ENCODE assay signal across 9 cellular contexts in the genomic region with DNA sequence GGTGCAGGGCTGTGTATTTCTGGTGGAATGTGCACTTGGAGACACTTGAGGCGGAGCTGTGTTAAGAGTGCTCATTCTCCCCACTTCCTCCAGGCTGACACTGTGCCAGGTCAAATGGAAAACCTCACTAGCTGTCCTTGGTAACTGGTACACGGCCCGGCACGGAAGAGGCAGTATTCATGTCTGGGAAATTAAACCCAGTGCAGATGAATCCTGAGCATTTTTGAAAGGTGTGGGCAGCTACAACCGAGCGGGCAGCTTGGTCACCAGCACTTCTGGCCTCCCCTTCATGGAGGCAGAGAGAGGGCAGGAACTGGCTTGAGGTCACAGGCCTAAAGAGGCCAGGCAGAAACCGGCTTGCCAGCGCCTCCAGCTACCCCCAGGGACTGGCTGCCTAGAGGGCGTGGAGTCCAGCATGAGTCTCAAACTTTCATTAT. TPM values are rescaled to one million over a fixed set of nuclear protein-coding genes. Genes with fewer than 3 reads are reported as not detected.
DNase-seq lines count a peak whose midpoint lies in the region; ATAC-seq and TF ChIP-seq lines count a peak whose summit lies in the region.
"Had no signal": no experiment of that assay in that cellular context is flagged by ENCODE, and none has a peak within 500 bp of the region (broad histone marks: within the 10 kb centered on the region; RNA-seq: fewer than 3 reads in every experiment).

No MANE protein-coding gene starts in this region.

- peaks cover 26 to 35% (median 27%) of the 10 kb centered on the region in 3 donors for H3K4me1 Mint-ChIP-seq in naive B cell

- peak overlapping the region; percentile 88 for H3K9ac ChIP-seq in BLaER1

- no peak for ATAC-seq in naive B cell (ENCODE audit: low read depth in 2 of 2)
- ATAC-seq in sciatic nerve: no peak

- H3K9me3 ChIP-seq in BLaER1: no peaks in the 10 kb centered on the region
- H3K9me3 ChIP-seq in adrenal gland (replicated peaks in 1 of 3): no peaks in the 10 kb centered on the region
- H3K9me3 ChIP-seq in testis: no peaks in the 10 kb centered on the region

- H3K27me3 Mint-ChIP-seq in naive B cell: no peaks in the 10 kb centered on the region

- DNase-seq in HK-2 (ENCODE audit: unreplicated experiment): peak; percentile 68
- peak in 4 of 7 donors; percentile 38 to 57 (median 46) for DNase-seq in adrenal gland
- no peak for DNase-seq in naive B cell
- DNase-seq in amygdala (lab: John Stamatoyannopoulos, UW): no peak
- DNase-seq in sciatic nerve (ENCODE audit: low spot score): no peak
- no peak for DNase-seq in testis
- DNase-seq in erythroblast (lab: John Stamatoyannopoulos, UW): no peak
- DNase-seq: NCI-H526 treated with DMSO at 0.1 percent for 48 hours had no signal

- H3K36me3 Mint-ChIP-seq in naive B cell: peaks cover 0 to 10% of the 10 kb centered on the region in 2 donors

- H3K4me3 Mint-ChIP-seq in naive B cell: peak overlapping the region; percentile 62 to 94 (median 88)

- H3K27ac ChIP-seq in BLaER1 (no peak overlapping the region), adrenal gland (peak overlapping the region in 1 of 5 donors; percentile 3), testis (no peak overlapping the region)

- H3K9me3 Mint-ChIP-seq in naive B cell: no peaks in the 10 kb centered on the region

- H3K4me3 ChIP-seq in BLaER1: peak overlapping the region; percentile 91
- H3K4me3 ChIP-seq in adrenal gland: no peak overlapping the region
- no peak overlapping the region for H3K4me3 ChIP-seq in testis

- peak overlapping the region in 3 of 6 donors; percentile 3 to 78 (median 66) for H3K27ac Mint-ChIP-seq in naive B cell

- H3K36me3 ChIP-seq in BLaER1 (peaks cover 53% of the 10 kb centered on the region), adrenal gland (replicated peaks in 1 of 2) (peaks cover 0 to 33% of the 10 kb centered on the region in 2 donors), testis (ENCODE audit: low read depth, missing control alignments) (no peaks in the 10 kb centered on the region)

- H3K4me2 ChIP-seq in BLaER1: peak overlapping the region; percentile 96

- 65 to 88% (median 70%) methylated on average over 4 to 9 of the region's 9 CpGs for WGBS in adrenal gland, 4 donors
- WGBS in testis, 2 donors: 72 to 76% methylated on average over 9 of the region's 9 CpGs

- TF ChIP-seq POLR2A in adrenal gland (IDR thresholded peaks at IDR 0.05): no peak
- no peak for TF ChIP-seq POLR2A in testis (IDR thresholded peaks at IDR 0.05)
- TF ChIP-seq POLR2A in erythroblast (IDR thresholded peaks at IDR 0.05; ENCODE audit: low read length): no peak

- intact Hi-C loops in adrenal gland (cut with DNase I): loop anchor here in 1 of 2 donors (10.0 kb wide), 1 partner anchor 301 kb away; no protein-coding TSS in a partner anchor
- intact Hi-C loops in sciatic nerve (cut with DNase I): no loop called here
- intact Hi-C loops in testis (cut with DNase I; ENCODE audit: low total_unique reads): no loop called here

- peaks cover 66% of the 10 kb centered on the region for H3K4me1 ChIP-seq in BLaER1
- H3K4me1 ChIP-seq in adrenal gland (replicated peaks in 1 of 2): peaks cover 12 to 23% of the 10 kb centered on the region in 2 donors
- H3K4me1 ChIP-seq in testis: peaks cover 19% of the 10 kb centered on the region

- peaks cover 60% of the 10 kb centered on the region for H4K20me1 ChIP-seq in BLaER1

- H3K27me3 ChIP-seq in BLaER1 (no peaks in the 10 kb centered on the region), adrenal gland (no peaks in the 10 kb centered on the region), testis (no peaks in the 10 kb centered on the region)

- no peak for TF ChIP-seq CTCF in adrenal gland (IDR thresholded peaks at IDR 0.05)
- TF ChIP-seq CTCF in testis (IDR thresholded peaks at IDR 0.05): no peak

RNA-seq across cellular contexts. Expression of gene CLPTM1L, which starts 1.6 kb away (rescaled TPM):
- total RNA-seq in adrenal gland (10 to 100 TPM; 61.8 to 96.5 (median 83.9) TPM), sciatic nerve (56.3 TPM), testis (100 to 1,000 TPM; 150 to 170 TPM)
- polyA plus RNA-seq in adrenal gland (10 to 100 TPM; 40.7 to 85.6 (median 50.7) TPM), naive B cell (ENCODE audit: low read depth in 6 of 6) (10 to 100 TPM; 24.5 to 65.2 (median 41.4) TPM), testis (ENCODE audit: insufficient read depth, low read depth, low replicate concordance) (148 TPM)

RNA-seq across cellular contexts. Expression of gene TERT, which starts 48.5 kb away (rescaled TPM):
- under 1 TPM in 1 of 8 donors, not detected in 7; 0.29 TPM for total RNA-seq in adrenal gland
- polyA plus RNA-seq in adrenal gland: not detected
- polyA plus RNA-seq in naive B cell (ENCODE audit: low read depth in 6 of 6): not detected
- 0.85 TPM for total RNA-seq in sciatic nerve
- 1 to 10 TPM; 4.4 to 5.5 TPM for total RNA-seq in testis
- 2.1 TPM for polyA plus RNA-seq in testis (ENCODE audit: insufficient read depth, low read depth, low replicate concordance)

Comparison
In these comparisons a context has a peak if more than half of its experiments do, and no peak if none do; other contexts are left out.
1. DNase-seq: peak in HK-2 (single experiment) and adrenal gland (4 of 7); none in naive B cell (single experiment), amygdala (0 of 56), sciatic nerve (single experiment), testis (single experiment) and erythroblast (0 of 2).